ENCODE assay signal across 14 cellular contexts in genomic region chr10:124651402-124651887, GRCh38.
DNase-seq lines count a peak whose midpoint lies in the region; ATAC-seq and TF ChIP-seq lines count a peak whose summit lies in the region.
"Had no signal": no experiment of that assay in that cellular context is flagged by ENCODE, and none has a peak within 500 bp of the region (broad histone marks: within the 10 kb centered on the region; RNA-seq: fewer than 3 reads in every experiment).

No MANE protein-coding gene starts in this region.

- H3K27ac ChIP-seq in HEK293 (ENCODE audit: extremely low read depth, low read depth, low read length) = no peak overlapping the region
- peak overlapping the region; percentile 88 for H3K27ac ChIP-seq in caudate nucleus (ENCODE audit: low read depth, low read length)
- H3K27ac ChIP-seq: C4-2B, SJSA1 had no signal

- no peaks in the 10 kb centered on the region for H3K9me3 ChIP-seq in HEK293 (ENCODE audit: control insufficient read depth, insufficient read depth, low read depth, low read length)
- H3K9me3 ChIP-seq: SJSA1 had no signal

- peak overlapping the region in 5 of 7 donors; percentile 7 to 96 (median 85) for H3K27ac Mint-ChIP-seq in CD14-positive monocyte
- peak overlapping the region; percentile 81 to 93 for H3K27ac Mint-ChIP-seq in natural killer cell treated with Interleukin-12 subunit alpha and Interleukin-12 subunit beta and Interleukin-15 and Interleukin-18, amount 100 ng/mL, for 72 hours
- H3K27ac Mint-ChIP-seq: type B pancreatic cell had no signal

- CTCF ChIA-PET in HEK293 (lab: Yijun Ruan, JAX) = no interaction called here

- no peak overlapping the region for H3K4me3 ChIP-seq in HEK293 (ENCODE audit: low read depth, low read length)
- H3K4me3 ChIP-seq: SJSA1 had no signal

- peaks cover 26 to 50% of the 10 kb centered on the region in 2 donors for H3K36me3 Mint-ChIP-seq in CD14-positive monocyte
- H3K36me3 Mint-ChIP-seq in natural killer cell treated with Interleukin-12 subunit alpha and Interleukin-12 subunit beta and Interleukin-15 and Interleukin-18, amount 100 ng/mL, for 72 hours = no peaks in the 10 kb centered on the region

- peaks cover 0 to 11% of the 10 kb centered on the region in 2 experiments; a peak in 1 of 3 replicates for H3K36me3 ChIP-seq in HEK293 (ENCODE audit: control insufficient read depth in 2 of 2, insufficient read depth in 1 of 2, low read length in 2 of 2)
- H3K36me3 ChIP-seq: SJSA1 had no signal

- peak; percentile 1 for ATAC-seq in natural killer cell treated with Interleukin-12 subunit alpha and Interleukin-12 subunit beta and Interleukin-15 and Interleukin-18, amount 100 ng/mL, for 72 hours
- ATAC-seq in HG02884 (IDR thresholded peaks at IDR 0.05; ENCODE audit: unreplicated experiment) (no peak), GM21390 (IDR thresholded peaks at IDR 0.05; ENCODE audit: unreplicated experiment) (no peak)
- ATAC-seq: HCT116 had no signal

- peaks cover 0 to 3% (median 0%) of the 10 kb centered on the region in 7 donors for H3K9me3 Mint-ChIP-seq in CD14-positive monocyte
- H3K9me3 Mint-ChIP-seq in natural killer cell treated with Interleukin-12 subunit alpha and Interleukin-12 subunit beta and Interleukin-15 and Interleukin-18, amount 100 ng/mL, for 72 hours = no peaks in the 10 kb centered on the region
- H3K9me3 Mint-ChIP-seq: type B pancreatic cell had no signal

- peaks cover 85% of the 10 kb centered on the region for H3K4me1 Mint-ChIP-seq in CD14-positive monocyte
- peaks cover 64 to 74% of the 10 kb centered on the region in 2 donors for H3K4me1 Mint-ChIP-seq in natural killer cell treated with Interleukin-12 subunit alpha and Interleukin-12 subunit beta and Interleukin-15 and Interleukin-18, amount 100 ng/mL, for 72 hours (ENCODE audit: low read depth in 2 of 2)

- no peaks in the 10 kb centered on the region for H3K4me1 ChIP-seq in HEK293 (ENCODE audit: control insufficient read depth, insufficient read depth, low read length)

- no peaks in the 10 kb centered on the region for H3K27me3 Mint-ChIP-seq in CD14-positive monocyte (ENCODE audit: low read depth in 3 of 3)
- H3K27me3 Mint-ChIP-seq in natural killer cell treated with Interleukin-12 subunit alpha and Interleukin-12 subunit beta and Interleukin-15 and Interleukin-18, amount 100 ng/mL, for 72 hours = peaks cover 0 to 2% of the 10 kb centered on the region in 2 donors
- H3K27me3 Mint-ChIP-seq: type B pancreatic cell had no signal

- DNase-seq in CD14-positive monocyte (ENCODE audit: low spot score) (no peak), caudate nucleus (lab: John Stamatoyannopoulos, UW) (no peak), NCI-H345 (lab: John Stamatoyannopoulos, UW) (no peak)
- no peak for DNase-seq in natural killer cell treated with Interleukin-12 subunit alpha and Interleukin-12 subunit beta and Interleukin-15 and Interleukin-18, amount 100 ng/mL, for 72 hours (ENCODE audit: low spot score)
- no peak for DNase-seq in stimulated activated CD4-positive, alpha-beta T cell treated with anti-CD3 and anti-CD28 coated beads, Interleukin-4, amount 100 ng/mL, for 1 hour
- DNase-seq: glutamatergic neuron, mammary epithelial cell had no signal

- intact Hi-C loops in CD14-positive monocyte (cut with micrococcal nuclease) = no loop called here

- TF ChIP-seq CTCF in CD14-positive monocyte (IDR thresholded peaks at IDR 0.05) (no peak), HEK293 (tag by site-specific recombination; IDR thresholded peaks at IDR 0.05) (no peak)

- POLR2A ChIA-PET in HEK293 (lab: Yijun Ruan, JAX) = no interaction called here

- H3K4me3 Mint-ChIP-seq in CD14-positive monocyte = no peak overlapping the region
- H3K4me3 Mint-ChIP-seq in natural killer cell treated with Interleukin-12 subunit alpha and Interleukin-12 subunit beta and Interleukin-15 and Interleukin-18, amount 100 ng/mL, for 72 hours = peak overlapping the region; percentile 93
- H3K4me3 Mint-ChIP-seq: type B pancreatic cell had no signal

TF ChIP-seq in HEK293, 187 proteins besides CTCF, POLR2A, EP300 and RAD21:
- TF ChIP-seq ZNF544 (tag by site-specific recombination; IDR thresholded peaks at IDR 0.05) (no peak), ZNF10 (tag by site-specific recombination; IDR thresholded peaks at IDR 0.05) (no peak), ZIC2 (tag by site-specific recombination; IDR thresholded peaks at IDR 0.05) (peak; percentile 45)

Comparison
In these comparisons a context has a peak if more than half of its experiments do, and no peak if none do; other contexts are left out.
1. ATAC-seq: peak in natural killer cell treated with Interleukin-12 subunit alpha and Interleukin-12 subunit beta and Interleukin-15 and Interleukin-18, amount 100 ng/mL, for 72 hours (2 of 2); none in HG02884 (single experiment) and GM21390 (single experiment).